Comparison of ENCODE assay signal across 16 cellular contexts in the genomic region with DNA sequence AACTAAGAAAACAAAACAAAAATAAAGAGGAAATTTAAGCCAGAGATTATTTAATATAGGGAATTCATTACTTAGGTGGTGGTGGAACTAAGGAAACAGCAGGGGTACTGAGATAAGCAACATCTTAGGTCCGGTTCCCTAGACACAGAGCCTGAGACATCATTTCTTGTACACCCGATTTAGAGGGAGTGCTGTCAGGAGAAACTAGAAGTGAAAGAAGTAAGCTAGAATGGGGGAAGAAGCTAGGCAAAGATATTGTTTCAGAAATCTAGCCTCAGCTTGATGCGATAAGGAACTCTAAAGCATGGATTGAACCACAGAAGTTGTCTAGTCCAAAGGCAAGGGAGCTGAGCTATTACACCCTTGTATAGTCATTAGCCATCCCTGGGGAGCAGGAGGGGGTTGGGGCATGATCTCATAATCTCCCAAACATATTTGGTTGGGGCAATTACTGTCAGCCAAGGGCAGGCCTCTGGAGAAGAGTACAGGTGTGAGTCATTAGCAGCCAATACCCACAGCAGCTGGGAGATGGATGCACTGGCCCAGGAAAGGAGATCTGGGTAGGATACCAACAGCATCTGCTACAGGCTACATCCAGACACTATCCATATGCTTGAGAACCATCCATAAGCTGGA.
DNase-seq lines count a peak whose midpoint lies in the region; ATAC-seq, FAIRE-seq and TF ChIP-seq lines count a peak whose summit lies in the region.
"Had no signal": no experiment of that assay in that cellular context is flagged by ENCODE, and none has a peak within 500 bp of the region (broad histone marks: within the 10 kb centered on the region; RNA-seq: fewer than 3 reads in every experiment).

No MANE protein-coding gene starts in this region.

- no peak overlapping the region for H3K4me2 ChIP-seq in astrocyte (ENCODE audit: low read length)

- H3K4me1 Mint-ChIP-seq in astrocyte (ENCODE audit: low read depth, unreplicated experiment): peaks cover 13% of the 10 kb centered on the region

- peak; percentile 24 for DNase-seq in SIG-M5 treated with dmso at 0.1 percent for 504 hours (lab: John Stamatoyannopoulos, UW; ENCODE audit: unreplicated experiment)
- no peak for DNase-seq in SIG-M5 (lab: John Stamatoyannopoulos, UW)
- peak; percentile 100 for DNase-seq in NCI-H2171 treated with DMSO at 0.1 percent for 48 hours (lab: John Stamatoyannopoulos, UW)
- DNase-seq in astrocyte (ENCODE audit: low read depth): no peak
- DNase-seq in urothelium cell line (ENCODE audit: low spot score): peak; percentile 9
- no peak for DNase-seq in cardiac septum (ENCODE audit: low spot score)
- DNase-seq in heart right ventricle: no peak
- DNase-seq: activated CD4-positive, alpha-beta T cell treated with anti-CD3 and anti-CD28 coated beads, Interleukin-2, amount 50 U/mL, for 1 hour; anterior cingulate cortex; dorsolateral prefrontal cortex; NCI-H526; SW 1271; upper lobe of right lung had no signal

- no peaks in the 10 kb centered on the region for H3K9me3 ChIP-seq in astrocyte (ENCODE audit: insufficient read depth, low read depth, low read length)
- H3K9me3 ChIP-seq in heart right ventricle: no peaks in the 10 kb centered on the region
- H3K9me3 ChIP-seq: gastroesophageal sphincter, upper lobe of right lung had no signal

- intact Hi-C loops in cardiac septum (cut with DNase I) (no loop called here), heart right ventricle (cut with DNase I) (no loop called here)

- H3K4me3 ChIP-seq in astrocyte (ENCODE audit: insufficient read depth, low read depth, low read length) (no peak overlapping the region), heart right ventricle (no peak overlapping the region)
- H3K4me3 ChIP-seq: dorsolateral prefrontal cortex, gastroesophageal sphincter, upper lobe of right lung had no signal

- H4K20me1 ChIP-seq in astrocyte (ENCODE audit: insufficient read depth, low read length): no peaks in the 10 kb centered on the region

- no peaks in the 10 kb centered on the region for H3K36me3 ChIP-seq in astrocyte (ENCODE audit: insufficient read depth, low read length)
- peaks cover 0 to 25% (median 0%) of the 10 kb centered on the region in 9 donors for H3K36me3 ChIP-seq in heart right ventricle

- no peaks in the 10 kb centered on the region for H3K36me3 Mint-ChIP-seq in astrocyte (ENCODE audit: low read depth, unreplicated experiment)

- no peak overlapping the region for H2AFZ ChIP-seq in astrocyte (ENCODE audit: low read depth, low read length)

- H3K27me3 Mint-ChIP-seq in astrocyte (ENCODE audit: low read depth, unreplicated experiment): no peaks in the 10 kb centered on the region

- no peak overlapping the region for H3K27ac ChIP-seq in astrocyte (ENCODE audit: low read depth, low read length)
- no peak overlapping the region for H3K27ac ChIP-seq in heart right ventricle
- H3K27ac ChIP-seq: dorsolateral prefrontal cortex, gastroesophageal sphincter, upper lobe of right lung had no signal

- H3K27me3 ChIP-seq in astrocyte (ENCODE audit: insufficient read depth, low read length): no peaks in the 10 kb centered on the region
- no peaks in the 10 kb centered on the region for H3K27me3 ChIP-seq in heart right ventricle
- H3K27me3 ChIP-seq: dorsolateral prefrontal cortex, gastroesophageal sphincter, upper lobe of right lung had no signal

- H3K4me3 Mint-ChIP-seq in astrocyte (ENCODE audit: unreplicated experiment): no peak overlapping the region

- FAIRE-seq in astrocyte (lab: Jason Lieb, UNC) (no peak), urothelium cell line (lab: Jason Lieb, UNC) (no peak)
- FAIRE-seq: H1 had no signal

- 83 to 89% methylated on average over 3 of the region's 3 CpGs for WGBS in heart right ventricle, 2 donors

- peak overlapping the region; percentile 55 for H3K27ac Mint-ChIP-seq in astrocyte (ENCODE audit: unreplicated experiment)

- H3K4me1 ChIP-seq in astrocyte (ENCODE audit: insufficient read depth, low read length) (no peaks in the 10 kb centered on the region), heart right ventricle (peaks cover 0 to 4% (median 0%) of the 10 kb centered on the region in 9 donors)
- H3K4me1 ChIP-seq: gastroesophageal sphincter, upper lobe of right lung had no signal

- no peaks in the 10 kb centered on the region for H3K79me2 ChIP-seq in astrocyte (ENCODE audit: insufficient read depth, low read length)

- peaks cover 2% of the 10 kb centered on the region for H3K9me3 Mint-ChIP-seq in astrocyte (ENCODE audit: unreplicated experiment)

- TF ChIP-seq CTCF in astrocyte (IDR thresholded peaks at IDR 0.05; ENCODE audit: insufficient read depth, low read depth, low read length) (no peak), heart right ventricle (IDR thresholded peaks at IDR 0.05) (no peak)

- ATAC-seq in GM18909 (IDR thresholded peaks at IDR 0.05; ENCODE audit: poor library complexity, unreplicated experiment) (no peak), heart right ventricle (no peak)
- ATAC-seq: gastroesophageal sphincter, upper lobe of right lung had no signal

- no peak overlapping the region for H3K9ac ChIP-seq in astrocyte (ENCODE audit: low read length)

Comparison
In these comparisons a context has a peak if more than half of its experiments do, and no peak if none do; other contexts are left out.
1. DNase-seq: peak in SIG-M5 treated with dmso at 0.1 percent for 504 hours (single experiment), NCI-H2171 treated with DMSO at 0.1 percent for 48 hours (single experiment) and urothelium cell line (single experiment); none in SIG-M5 (single experiment), astrocyte (single experiment), cardiac septum (single experiment) and heart right ventricle (0 of 2).